Comparison of ENCODE assay signal across 25 cellular contexts in the genomic region with DNA sequence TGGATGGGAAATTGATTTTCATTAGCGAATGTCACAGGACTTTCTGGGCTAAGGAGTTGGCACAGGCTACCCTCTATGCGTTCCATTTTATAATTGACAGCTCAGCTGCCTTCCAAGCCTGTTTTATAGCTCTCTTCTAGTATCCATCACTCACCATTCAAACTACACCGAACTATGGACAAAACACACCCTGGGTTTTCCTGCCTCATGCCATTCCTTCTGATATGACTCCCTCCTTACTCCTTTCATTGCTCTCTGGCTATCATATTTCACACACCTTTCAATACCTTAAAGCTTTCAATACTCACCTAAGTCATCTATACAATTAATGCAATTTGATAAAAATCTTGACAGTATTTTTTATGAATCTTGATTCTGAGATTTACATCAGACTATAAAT.
"Had no signal": no experiment of that assay in that cellular context is flagged by ENCODE, and none has a peak within 500 bp of the region (broad histone marks: within the 10 kb centered on the region; RNA-seq: fewer than 3 reads in every experiment).

No MANE protein-coding gene starts in this region.

- H3K4me3 ChIP-seq: neural progenitor cell, ovary, psoas muscle, right lobe of liver, sigmoid colon, stomach, suprapubic skin, testis, tibial artery, transverse colon, upper lobe of right lung, uterus had no signal

- DNase-seq: natural killer cell; occipital lobe; ovary; posterior cingulate gyrus; psoas muscle; right cardiac atrium; right lobe of liver; sigmoid colon; small intestine; stimulated activated CD4-positive, alpha-beta T cell treated with anti-CD3 and anti-CD28 coated beads, Interleukin-15, amount 100 ng/mL, for 24 hours; stimulated activated CD4-positive, alpha-beta T cell treated with anti-CD3 and anti-CD28 coated beads, Interleukin-2, amount 100 ng/mL, for 24 hours; stimulated activated CD4-positive, alpha-beta T cell treated with anti-CD3 and anti-CD28 coated beads, Interleukin-2, amount 100 ng/mL, for 48 hours; stimulated activated CD4-positive, alpha-beta T cell treated with anti-CD3 and anti-CD28 coated beads, Interleukin-4, amount 100 ng/mL, for 24 hours; stimulated activated naive B cell treated with anti-CD40 and anti-IgM and Interleukin-4, amounts not matched to agents 10 μg/mL and 1 μg/mL and 100 μg/mL, for 72 hours; stimulated activated naive CD4-positive, alpha-beta T cell treated with Interleukin-2 at 50 U/mL for 16 hours; stomach; testis; tibial artery; transverse colon; upper lobe of right lung; uterus had no signal

- ATAC-seq: natural killer cell; psoas muscle; right cardiac atrium; right lobe of liver; stimulated activated effector memory CD8-positive, alpha-beta T cell treated with anti-CD3 and anti-CD28 coated beads, Interleukin-12 subunit alpha, Interleukin-12 subunit beta, amount 100 ng/mL, for 72 hours; stimulated activated naive B cell treated with anti-CD40 and anti-IgM and Interleukin-4, amounts not matched to agents 10 μg/mL and 1 μg/mL and 100 μg/mL, for 72 hours; upper lobe of right lung had no signal

- H3K27ac ChIP-seq: neural progenitor cell, ovary, parathyroid adenoma, psoas muscle, right lobe of liver, sigmoid colon, stomach, suprapubic skin, testis, tibial artery, transverse colon, upper lobe of right lung, uterus had no signal
